Comparison of ENCODE assay signal across 20 cellular contexts in genomic region chr16:30018731-30019158, GRCh38. TPM values are rescaled to one million over a fixed set of nuclear protein-coding genes. Genes with fewer than 3 reads are reported as not detected.
DNase-seq lines count a peak whose midpoint lies in the region; ATAC-seq and TF ChIP-seq lines count a peak whose summit lies in the region.
"Had no signal": no experiment of that assay in that cellular context is flagged by ENCODE, and none has a peak within 500 bp of the region (broad histone marks: within the 10 kb centered on the region; RNA-seq: fewer than 3 reads in every experiment).

No MANE protein-coding gene starts in this region.

- POLR2A ChIA-PET in activated CD4-positive, alpha-beta T cell treated with anti-CD3 and anti-CD28 coated beads for 36 hours (lab: Charles Lee), result interaction anchor here (0.6 kb wide), 1 partner anchor 179 kb away, joined by 3 read pairs; no protein-coding TSS in a partner anchor

- CTCF ChIA-PET in activated CD4-positive, alpha-beta T cell treated with anti-CD3 and anti-CD28 coated beads for 36 hours (lab: Charles Lee), result interaction anchor here (1.0 to 2.3 kb wide), 5 partner anchors 14 to 317 kb away, joined by 3 to 14 read pairs (median 7); no protein-coding TSS in a partner anchor

- no peak for TF ChIP-seq CTCF in brain (conservative IDR thresholded peaks at IDR 0.05)

- H3K27me3 Mint-ChIP-seq in activated CD4-positive, alpha-beta T cell treated with anti-CD3 and anti-CD28 coated beads for 36 hours, result no peaks in the 10 kb centered on the region
- H3K27me3 Mint-ChIP-seq in brain, result peaks cover 23% of the 10 kb centered on the region

- no peak overlapping the region for H3K4me3 Mint-ChIP-seq in activated CD4-positive, alpha-beta T cell treated with anti-CD3 and anti-CD28 coated beads for 36 hours
- peak overlapping the region in 3 of 5 experiments; percentile 8 to 45 (median 36) for H3K4me3 Mint-ChIP-seq in brain
- H3K4me3 Mint-ChIP-seq: activated naive CD4-positive, alpha-beta T cell treated with anti-CD3 and anti-CD28 coated beads, Interleukin-2, amount 10 ng/mL, durations not matched to agents 7 days and 5 days had no signal

- no peak overlapping the region for H3K27ac Mint-ChIP-seq in activated CD4-positive, alpha-beta T cell treated with anti-CD3 and anti-CD28 coated beads for 36 hours
- peak overlapping the region in 2 of 5 experiments; percentile 9 to 31 for H3K27ac Mint-ChIP-seq in brain
- H3K27ac Mint-ChIP-seq: activated naive CD4-positive, alpha-beta T cell treated with anti-CD3 and anti-CD28 coated beads, Interleukin-2, amount 10 ng/mL, durations not matched to agents 7 days and 5 days had no signal

- no peak for DNase-seq in activated CD4-positive, alpha-beta T cell treated with anti-CD3 and anti-CD28 coated beads for 36 hours
- no peak for DNase-seq in activated CD4-positive, alpha-beta T cell treated with anti-CD3 and anti-CD28 coated beads, Interleukin-2, amount 50 U/mL, for 1 hour
- DNase-seq in NCI-H2196 (lab: John Stamatoyannopoulos, UW; ENCODE audit: unreplicated experiment) (peak; percentile 37), AG20443 (ENCODE audit: low spot score) (no peak), NCI-H446 treated with DMSO at 0.1 percent for 48 hours (lab: John Stamatoyannopoulos, UW) (no peak)
- no peak for DNase-seq in stimulated activated naive CD8-positive, alpha-beta T cell treated with anti-CD3 and anti-CD28 coated beads, Interleukin-15, Interleukin-2, amounts not matched to agents 100 U/mL and 50 U/mL, for 24 hours
- DNase-seq: activated CD4-positive, alpha-beta T cell treated with anti-CD3 and anti-CD28 coated beads, Interleukin-2, amount 50 U/mL, for 4 hours; activated naive CD4-positive, alpha-beta T cell treated with anti-CD3 and anti-CD28 coated beads, Interleukin-2, amount 10 ng/mL, durations not matched to agents 7 days and 5 days; DMS79 treated with DMSO at 0.1 percent for 48 hours; NCI-H1092 treated with DMSO at 0.1 percent for 48 hours; NCI-H2107; tibial artery had no signal

- H3K9me3 Mint-ChIP-seq in activated CD4-positive, alpha-beta T cell treated with anti-CD3 and anti-CD28 coated beads for 36 hours (ENCODE audit: low read depth), result no peaks in the 10 kb centered on the region
- H3K9me3 Mint-ChIP-seq in brain, result peaks cover 0 to 2% (median 0%) of the 10 kb centered on the region in 5 experiments
- H3K9me3 Mint-ChIP-seq: activated naive CD4-positive, alpha-beta T cell treated with anti-CD3 and anti-CD28 coated beads, Interleukin-2, amount 10 ng/mL, durations not matched to agents 7 days and 5 days had no signal

- H3K4me1 Mint-ChIP-seq in activated CD4-positive, alpha-beta T cell treated with anti-CD3 and anti-CD28 coated beads for 36 hours, result peaks cover 7% of the 10 kb centered on the region
- H3K4me1 Mint-ChIP-seq in brain, result peaks cover 5% of the 10 kb centered on the region

- peak; percentile 36 for ATAC-seq in activated CD4-positive, alpha-beta T cell treated with anti-CD3 and anti-CD28 coated beads for 36 hours
- peak; percentile 42 for ATAC-seq in stimulated activated naive CD8-positive, alpha-beta T cell treated with anti-CD3 and anti-CD28 coated beads, Interleukin-15, Interleukin-2, amounts not matched to agents 100 U/mL and 50 U/mL, for 24 hours
- no peak for ATAC-seq in HG03039 (IDR thresholded peaks at IDR 0.05; ENCODE audit: unreplicated experiment)
- ATAC-seq: gastroesophageal sphincter, left lung had no signal

- intact Hi-C loops in activated CD4-positive, alpha-beta T cell treated with anti-CD3 and anti-CD28 coated beads for 36 hours (cut with DNase I, micrococcal nuclease), result no loop called here

- no peaks in the 10 kb centered on the region for H3K36me3 Mint-ChIP-seq in activated CD4-positive, alpha-beta T cell treated with anti-CD3 and anti-CD28 coated beads for 36 hours (ENCODE audit: low read depth)
- H3K36me3 Mint-ChIP-seq in brain, result no peaks in the 10 kb centered on the region
- H3K36me3 Mint-ChIP-seq: activated naive CD4-positive, alpha-beta T cell treated with anti-CD3 and anti-CD28 coated beads, Interleukin-2, amount 10 ng/mL, durations not matched to agents 7 days and 5 days had no signal

RNA-seq across cellular contexts. Expression of gene C16orf92, which starts 4.3 kb away (rescaled TPM):
- total RNA-seq in activated CD4-positive, alpha-beta T cell treated with anti-CD3 and anti-CD28 coated beads for 36 hours, result not detected
- not detected for polyA plus RNA-seq in brain (ENCODE audit: insufficient read depth, low read depth, low replicate concordance)
- total RNA-seq: dermis microvascular lymphatic vessel endothelial cell, epithelial cell of proximal tubule, gastroesophageal sphincter, H1, left lung, mucosa of gallbladder had no signal
- polyA plus RNA-seq: H1 had no signal

RNA-seq across cellular contexts. Expression of gene DOC2A, which starts 7.9 kb away (rescaled TPM):
- total RNA-seq in activated CD4-positive, alpha-beta T cell treated with anti-CD3 and anti-CD28 coated beads for 36 hours, result 1 to 10 TPM in 1 of 2 experiments, under 1 TPM in 1; 0.69 to 1.3 TPM
- 23.1 TPM for polyA plus RNA-seq in brain (ENCODE audit: insufficient read depth, low read depth, low replicate concordance)

RNA-seq across cellular contexts. Expression of gene TLCD3B, which starts 12.3 kb away (rescaled TPM):
- 1 to 10 TPM; 3.7 to 4.0 TPM for total RNA-seq in activated CD4-positive, alpha-beta T cell treated with anti-CD3 and anti-CD28 coated beads for 36 hours
- polyA plus RNA-seq in brain (ENCODE audit: insufficient read depth, low read depth, low replicate concordance), result 186 TPM
- total RNA-seq: dermis microvascular lymphatic vessel endothelial cell, epithelial cell of proximal tubule, gastroesophageal sphincter, mucosa of gallbladder had no signal

RNA-seq across cellular contexts. Expression of gene INO80E, which starts 22.7 kb away (rescaled TPM):
- 100 to 1,000 TPM in 1 of 2 experiments, 10 to 100 TPM in 1; 80.1 to 106 TPM for total RNA-seq in activated CD4-positive, alpha-beta T cell treated with anti-CD3 and anti-CD28 coated beads for 36 hours
- 147 TPM for polyA plus RNA-seq in brain (ENCODE audit: insufficient read depth, low read depth, low replicate concordance)

RNA-seq across cellular contexts. Expression of gene HIRIP3, which starts 23.3 kb away (rescaled TPM):
- 10 to 100 TPM; 25.1 to 36.8 TPM for total RNA-seq in activated CD4-positive, alpha-beta T cell treated with anti-CD3 and anti-CD28 coated beads for 36 hours
- polyA plus RNA-seq in brain (ENCODE audit: insufficient read depth, low read depth, low replicate concordance), result 85.9 TPM
